In the genomic region with DNA sequence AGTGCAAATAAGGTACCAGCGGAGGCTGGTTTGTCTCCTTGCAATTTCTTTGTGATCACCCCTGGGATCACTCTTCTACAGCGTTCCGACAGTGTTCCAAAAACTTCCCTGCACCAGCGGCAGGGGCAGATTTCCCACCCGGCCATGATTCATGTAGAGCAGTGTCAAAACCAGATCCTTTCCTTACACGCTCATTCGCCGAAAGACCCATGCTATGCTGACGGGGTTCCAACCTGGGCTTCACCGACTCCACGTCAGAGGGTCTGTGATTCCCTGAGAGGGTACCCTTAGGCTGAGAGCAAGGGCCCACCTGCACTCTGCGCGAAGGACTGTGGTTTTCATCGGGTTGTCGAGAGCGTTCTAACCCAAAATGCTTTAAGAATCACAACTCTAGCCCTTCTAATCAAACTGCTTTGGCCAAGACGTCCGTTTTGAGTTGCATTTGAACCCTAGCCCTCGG, we compare ENCODE assay signal across 8 cellular contexts. TPM values are rescaled to one million over a fixed set of nuclear protein-coding genes. Genes with fewer than 3 reads are reported as not detected.
DNase-seq lines count a peak whose midpoint lies in the region; ATAC-seq and TF ChIP-seq lines count a peak whose summit lies in the region.

No MANE protein-coding gene starts in this region.

- H3K9me3 ChIP-seq in CD8-positive, alpha-beta T cell (ENCODE audit: low read length), result no peaks in the 10 kb centered on the region

- H3K27ac ChIP-seq in CD8-positive, alpha-beta T cell (ENCODE audit: low read depth, low read length), result peak overlapping the region; percentile 73

- H3K27me3 ChIP-seq in CD8-positive, alpha-beta T cell (ENCODE audit: insufficient read depth, low read length), result no peaks in the 10 kb centered on the region

- no peaks in the 10 kb centered on the region for H3K36me3 ChIP-seq in CD8-positive, alpha-beta T cell (ENCODE audit: insufficient read depth, low read length)

- CTCF ChIA-PET in CD8-positive, alpha-beta T cell (lab: Charles Lee), result interaction anchor here (0.6 to 1.1 kb wide), 2 partner anchors 24 to 73 kb away, joined by 3 read pairs; no protein-coding TSS in a partner anchor
- CTCF ChIA-PET in activated CD8-positive, alpha-beta T cell treated with anti-CD3 and anti-CD28 coated beads, Interleukin-2, amount 10 ng/mL, durations not matched to agents 7 days and 5 days (lab: Charles Lee), result interaction anchor here (1.0 kb wide), 1 partner anchor 50 kb away, joined by 3 read pairs; no protein-coding TSS in a partner anchor

- H3K4me1 ChIP-seq in CD8-positive, alpha-beta T cell (ENCODE audit: insufficient read depth, low read length), result no peaks in the 10 kb centered on the region

- H3K27ac Mint-ChIP-seq in CD8-positive, alpha-beta T cell, result peak overlapping the region; percentile 90
- H3K27ac Mint-ChIP-seq in activated CD8-positive, alpha-beta T cell treated with anti-CD3 and anti-CD28 coated beads, Interleukin-2, amount 10 ng/mL, durations not matched to agents 7 days and 5 days, result peak overlapping the region; percentile 82

- no peaks in the 10 kb centered on the region for H3K9me3 Mint-ChIP-seq in CD8-positive, alpha-beta T cell
- no peaks in the 10 kb centered on the region for H3K9me3 Mint-ChIP-seq in activated CD8-positive, alpha-beta T cell treated with anti-CD3 and anti-CD28 coated beads, Interleukin-2, amount 10 ng/mL, durations not matched to agents 7 days and 5 days (ENCODE audit: insufficient read depth)

- POLR2A ChIA-PET in CD8-positive, alpha-beta T cell (lab: Charles Lee), result interaction anchor here (0.6 to 1.0 kb wide), 3 partner anchors 17 to 461 kb away, joined by 3 read pairs; no protein-coding TSS in a partner anchor
- POLR2A ChIA-PET in activated CD8-positive, alpha-beta T cell treated with anti-CD3 and anti-CD28 coated beads, Interleukin-2, amount 10 ng/mL, durations not matched to agents 7 days and 5 days (lab: Charles Lee), result interaction anchor here (1.2 kb wide), 1 partner anchor 8 kb away, joined by 6 read pairs; no protein-coding TSS in a partner anchor

- H3K36me3 Mint-ChIP-seq in CD8-positive, alpha-beta T cell, result peaks cover 32% of the 10 kb centered on the region
- H3K36me3 Mint-ChIP-seq in activated CD8-positive, alpha-beta T cell treated with anti-CD3 and anti-CD28 coated beads, Interleukin-2, amount 10 ng/mL, durations not matched to agents 7 days and 5 days (ENCODE audit: low read depth), result peaks cover 18% of the 10 kb centered on the region

- H3K27me3 Mint-ChIP-seq in CD8-positive, alpha-beta T cell (ENCODE audit: low read depth), result no peaks in the 10 kb centered on the region
- no peaks in the 10 kb centered on the region for H3K27me3 Mint-ChIP-seq in activated CD8-positive, alpha-beta T cell treated with anti-CD3 and anti-CD28 coated beads, Interleukin-2, amount 10 ng/mL, durations not matched to agents 7 days and 5 days (ENCODE audit: low read depth)

- intact Hi-C loops in CD8-positive, alpha-beta T cell (cut with DNase I, micrococcal nuclease), result loop anchor here (1.0 to 10.0 kb wide), 9 partner anchors 270 to 970 kb away; a partner anchor contains a TSS

- no peak for TF ChIP-seq CTCF in CD8-positive, alpha-beta T cell (IDR thresholded peaks at IDR 0.05)
- no peak for TF ChIP-seq CTCF in omental fat pad (IDR thresholded peaks at IDR 0.05)

- peak overlapping the region; percentile 89 for H3K4me3 ChIP-seq in CD8-positive, alpha-beta T cell (ENCODE audit: low read depth, low read length)

- H3K4me1 Mint-ChIP-seq in CD8-positive, alpha-beta T cell (ENCODE audit: low read depth), result peaks cover 29% of the 10 kb centered on the region
- peaks cover 24% of the 10 kb centered on the region for H3K4me1 Mint-ChIP-seq in activated CD8-positive, alpha-beta T cell treated with anti-CD3 and anti-CD28 coated beads, Interleukin-2, amount 10 ng/mL, durations not matched to agents 7 days and 5 days (ENCODE audit: low read depth)

- ATAC-seq in CD8-positive, alpha-beta T cell, result peak; percentile 26
- ATAC-seq in GM19452 (IDR thresholded peaks at IDR 0.05; ENCODE audit: unreplicated experiment) (peak; percentile 36), HG03469 (IDR thresholded peaks at IDR 0.05; ENCODE audit: unreplicated experiment) (peak; percentile 13), omental fat pad (ENCODE audit: low FRiP score) (peak; percentile 79)
- ATAC-seq in activated CD8-positive, alpha-beta T cell treated with anti-CD3 and anti-CD28 coated beads, Interleukin-2, amount 10 ng/mL, durations not matched to agents 7 days and 5 days, result peak; percentile 35

- DNase-seq in CD8-positive, alpha-beta T cell, result peak in 3 of 7 experiments; percentile 2 to 48 (median 9)
- DNase-seq in activated CD8-positive, alpha-beta T cell treated with anti-CD3 and anti-CD28 coated beads, Interleukin-2, amount 10 ng/mL, durations not matched to agents 7 days and 5 days, result no peak
- DNase-seq in germinal center (ENCODE audit: low spot score), result peak; percentile 10
- DNase-seq in omental fat pad (ENCODE audit: low spot score), result no peak
- DNase-seq in NCI-H1105 (lab: John Stamatoyannopoulos, UW), result no peak
- DNase-seq in SKM-1 treated with dmso at 0.1 percent for 144 hours (lab: John Stamatoyannopoulos, UW; ENCODE audit: unreplicated experiment), result no peak

- H3K4me3 Mint-ChIP-seq in CD8-positive, alpha-beta T cell, result peak overlapping the region; percentile 93
- peak overlapping the region; percentile 94 for H3K4me3 Mint-ChIP-seq in activated CD8-positive, alpha-beta T cell treated with anti-CD3 and anti-CD28 coated beads, Interleukin-2, amount 10 ng/mL, durations not matched to agents 7 days and 5 days

RNA-seq across cellular contexts. Expression of a gene that starts 0.4 kb away (rescaled TPM):
- 10 to 100 TPM in 1 of 2 experiments, 1 to 10 TPM in 1; 9.6 to 12.1 TPM for total RNA-seq in CD8-positive, alpha-beta T cell
- total RNA-seq in activated CD8-positive, alpha-beta T cell treated with anti-CD3 and anti-CD28 coated beads, Interleukin-2, amount 10 ng/mL, durations not matched to agents 7 days and 5 days, result 10 to 100 TPM; 14.9 to 20.9 TPM
- total RNA-seq in omental fat pad, result 10 to 100 TPM; 13.9 to 21.8 (median 15.2) TPM

Comparison
In these comparisons a context has a peak if more than half of its experiments do, and no peak if none do; other contexts are left out.
1. ATAC-seq: peak in every context shown above with its lines; median percentile 79 in omental fat pad; 36 in GM19452; 35 in activated CD8-positive, alpha-beta T cell treated with anti-CD3 and anti-CD28 coated beads, Interleukin-2, amount 10 ng/mL, durations not matched to agents 7 days and 5 days; 26 in CD8-positive, alpha-beta T cell; 13 in HG03469.